ENCODE assay signal across 1 cellular context in genomic region chr12:110739894-110740293, GRCh38.
TF ChIP-seq lines count a peak whose summit lies in the region.

No MANE protein-coding gene starts in this region.

TF ChIP-seq in IMR-90, 13 proteins besides CTCF, POLR2A, EP300 and RAD21 (continued from another document):
- TF ChIP-seq ELK1 (IDR thresholded peaks at IDR 0.05; ENCODE audit: borderline replicate concordance, low read depth, low read length) (no peak), MXI1 (IDR thresholded peaks at IDR 0.05; ENCODE audit: borderline replicate concordance, low read depth, low read length) (no peak), NFE2L2 (IDR thresholded peaks at IDR 0.05; ENCODE audit: low read depth, low read length) (no peak), RFX5 (IDR thresholded peaks at IDR 0.05; ENCODE audit: low read depth, low read length) (no peak), USF2 (IDR thresholded peaks at IDR 0.05; ENCODE audit: low read depth, low read length) (no peak), MAZ (IDR thresholded peaks at IDR 0.05; ENCODE audit: borderline replicate concordance, low read depth, low read length) (no peak), RCOR1 (IDR thresholded peaks at IDR 0.05; ENCODE audit: insufficient replicate concordance, low read length) (no peak)
